Comparison of ENCODE assay signal across 8 cellular contexts in genomic region chr4:6885953-6886557, GRCh38. TPM values are rescaled to one million over a fixed set of nuclear protein-coding genes. Genes with fewer than 3 reads are reported as not detected.
DNase-seq lines count a peak whose midpoint lies in the region; ATAC-seq and TF ChIP-seq lines count a peak whose summit lies in the region.

No MANE protein-coding gene starts in this region.

- H3K4me1 ChIP-seq in left ventricle myocardium inferior: peaks cover 45% of the 10 kb centered on the region

- peak; percentile 57 for DNase-seq in activated naive CD4-positive, alpha-beta T cell treated with anti-CD3 and anti-CD28 coated beads for 36 hours
- DNase-seq in activated naive CD4-positive, alpha-beta T cell treated with Interleukin-2 at 50 U/mL for 16 hours: no peak
- DNase-seq in MV-4-11 (lab: John Stamatoyannopoulos, UW) (peak; percentile 93), left ventricle myocardium inferior (peak; percentile 64), retina (peak; percentile 67), mesenteric fat pad (ENCODE audit: low spot score) (no peak)

- no peak overlapping the region for H3K4me3 Mint-ChIP-seq in activated naive CD4-positive, alpha-beta T cell treated with anti-CD3 and anti-CD28 coated beads for 36 hours
- no peak overlapping the region for H3K4me3 Mint-ChIP-seq in activated T-helper 17 cell treated with anti-CD3 and anti-CD28 coated beads, Interleukin-2, amount 50 U/mL, for 72 hours

- no peaks in the 10 kb centered on the region for H3K4me1 Mint-ChIP-seq in activated naive CD4-positive, alpha-beta T cell treated with anti-CD3 and anti-CD28 coated beads for 36 hours (ENCODE audit: low read depth)
- no peaks in the 10 kb centered on the region for H3K4me1 Mint-ChIP-seq in activated T-helper 17 cell treated with anti-CD3 and anti-CD28 coated beads, Interleukin-2, amount 50 U/mL, for 72 hours

- peaks cover 12% of the 10 kb centered on the region for H3K36me3 Mint-ChIP-seq in activated naive CD4-positive, alpha-beta T cell treated with anti-CD3 and anti-CD28 coated beads for 36 hours (ENCODE audit: low read depth)
- peaks cover 25% of the 10 kb centered on the region for H3K36me3 Mint-ChIP-seq in activated T-helper 17 cell treated with anti-CD3 and anti-CD28 coated beads, Interleukin-2, amount 50 U/mL, for 72 hours (ENCODE audit: low read depth)

- H3K27me3 Mint-ChIP-seq in activated naive CD4-positive, alpha-beta T cell treated with anti-CD3 and anti-CD28 coated beads for 36 hours (ENCODE audit: low read depth): no peaks in the 10 kb centered on the region
- H3K27me3 Mint-ChIP-seq in activated T-helper 17 cell treated with anti-CD3 and anti-CD28 coated beads, Interleukin-2, amount 50 U/mL, for 72 hours: no peaks in the 10 kb centered on the region

- H3K4me3 ChIP-seq in left ventricle myocardium inferior: peak overlapping the region; percentile 34

- H3K9me3 ChIP-seq in left ventricle myocardium inferior (replicated peaks): peaks cover 9% of the 10 kb centered on the region

- CTCF ChIA-PET in activated naive CD4-positive, alpha-beta T cell treated with anti-CD3 and anti-CD28 coated beads for 36 hours (lab: Charles Lee): interaction anchor here (1.0 to 3.9 kb wide), 8 partner anchors 9 to 166 kb away, joined by 3 to 22 read pairs (median 4); no protein-coding TSS in a partner anchor

- ATAC-seq in activated T-helper 17 cell treated with anti-CD3 and anti-CD28 coated beads, Interleukin-2, amount 50 U/mL, for 72 hours (replicated peaks): peak; percentile 42
- ATAC-seq in GM19351 (IDR thresholded peaks at IDR 0.05; ENCODE audit: unreplicated experiment): no peak

- no peaks in the 10 kb centered on the region for H3K27me3 ChIP-seq in left ventricle myocardium inferior (ENCODE audit: low read depth)

- no peak overlapping the region for H3K27ac Mint-ChIP-seq in activated naive CD4-positive, alpha-beta T cell treated with anti-CD3 and anti-CD28 coated beads for 36 hours
- H3K27ac Mint-ChIP-seq in activated T-helper 17 cell treated with anti-CD3 and anti-CD28 coated beads, Interleukin-2, amount 50 U/mL, for 72 hours: peak overlapping the region; percentile 61

- peaks cover 34% of the 10 kb centered on the region for H3K36me3 ChIP-seq in left ventricle myocardium inferior

- TF ChIP-seq CTCF in left ventricle myocardium inferior (IDR thresholded peaks at IDR 0.05; ENCODE audit: borderline replicate concordance): peak; percentile 47

- H3K27ac ChIP-seq in left ventricle myocardium inferior (replicated peaks): peak overlapping the region; percentile 88

- intact Hi-C loops in activated naive CD4-positive, alpha-beta T cell treated with anti-CD3 and anti-CD28 coated beads for 36 hours (cut with micrococcal nuclease): loop anchor here (1.0 kb wide), 1 partner anchor 166 kb away; no protein-coding TSS in a partner anchor
- intact Hi-C loops in left ventricle myocardium inferior (cut with micrococcal nuclease): no loop called here

- peaks cover 11% of the 10 kb centered on the region for H3K9me3 Mint-ChIP-seq in activated naive CD4-positive, alpha-beta T cell treated with anti-CD3 and anti-CD28 coated beads for 36 hours
- no peaks in the 10 kb centered on the region for H3K9me3 Mint-ChIP-seq in activated T-helper 17 cell treated with anti-CD3 and anti-CD28 coated beads, Interleukin-2, amount 50 U/mL, for 72 hours

RNA-seq across cellular contexts. Expression of gene TBC1D14, which starts 23.6 kb away (rescaled TPM):
- total RNA-seq in activated naive CD4-positive, alpha-beta T cell treated with anti-CD3 and anti-CD28 coated beads for 36 hours: 10 to 100 TPM; 23.6 to 24.6 TPM
- 10 to 100 TPM; 44.1 to 63.8 TPM for total RNA-seq in activated T-helper 17 cell treated with anti-CD3 and anti-CD28 coated beads, Interleukin-2, amount 50 U/mL, for 72 hours
- 36.1 TPM for total RNA-seq in left ventricle myocardium inferior
- 54.3 TPM for total RNA-seq in mesenteric fat pad

Comparison
In these comparisons a context has a peak if more than half of its experiments do, and no peak if none do; other contexts are left out.
1. DNase-seq: peak in activated naive CD4-positive, alpha-beta T cell treated with anti-CD3 and anti-CD28 coated beads for 36 hours (single experiment), MV-4-11 (single experiment), left ventricle myocardium inferior (single experiment) and retina (single experiment); none in activated naive CD4-positive, alpha-beta T cell treated with Interleukin-2 at 50 U/mL for 16 hours (single experiment) and mesenteric fat pad (single experiment).